ENCODE assay signal across 10 cellular contexts in the genomic region with DNA sequence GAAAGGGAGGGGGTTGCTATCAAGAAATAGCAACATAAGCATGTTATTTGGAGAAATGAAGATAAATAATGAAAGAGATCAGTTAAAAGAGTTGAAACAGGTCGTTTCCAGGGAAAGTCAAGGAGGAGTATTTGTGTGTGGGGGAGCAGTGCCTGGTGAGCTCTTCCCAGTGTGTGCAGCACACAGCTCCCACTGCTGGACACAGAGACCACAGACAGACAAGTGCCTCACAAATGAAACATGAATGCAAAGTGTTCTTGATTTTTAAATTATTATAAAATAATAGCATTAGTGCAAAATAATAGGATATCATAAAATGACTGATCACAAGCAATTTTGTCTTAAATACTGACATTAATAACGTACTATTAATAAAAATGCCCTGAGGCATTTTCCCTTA. TPM values are rescaled to one million over a fixed set of nuclear protein-coding genes. Genes with fewer than 3 reads are reported as not detected.
A peak's percentile ranks its signal among the peaks of the same experiment; 100 is the strongest.
DNase-seq lines count a peak whose midpoint lies in the region; ATAC-seq, FAIRE-seq and TF ChIP-seq lines count a peak whose summit lies in the region.
"Had no signal": no experiment of that assay in that cellular context is flagged by ENCODE, and none has a peak within 500 bp of the region (broad histone marks: within the 10 kb centered on the region; RNA-seq: fewer than 3 reads in every experiment).

No MANE protein-coding gene starts in this region.

- no peaks in the 10 kb centered on the region for H3K27me3 ChIP-seq in bronchial epithelial cell (ENCODE audit: control insufficient read depth, insufficient read depth, low read length)
- H3K27me3 ChIP-seq in lower lobe of right lung (ENCODE audit: low read depth), result no peaks in the 10 kb centered on the region

- TF ChIP-seq CTCF in bronchial epithelial cell (IDR thresholded peaks at IDR 0.05; ENCODE audit: insufficient read depth, low read length, severe bottlenecking) (peak; percentile 32), lower lobe of right lung (IDR thresholded peaks at IDR 0.05) (peak; percentile 18)

- DNase-seq in Ammon's horn (ENCODE audit: low spot score) (peak; percentile 47), LHCN-M2 (ENCODE audit: low read depth) (peak; percentile 51), bronchial epithelial cell (ENCODE audit: low read depth) (peak; percentile 22), lower lobe of right lung (no peak), ureter (ENCODE audit: low spot score) (no peak)
- no peak for DNase-seq in activated CD4-positive, alpha-beta T cell treated with anti-CD3 and anti-CD28 coated beads for 1 hour
- DNase-seq: left cardiac atrium had no signal

- H3K4me1 ChIP-seq in lower lobe of right lung, result no peaks in the 10 kb centered on the region

- intact Hi-C loops in lower lobe of right lung (cut with DNase I), result no loop called here

- H3K36me3 ChIP-seq in bronchial epithelial cell (ENCODE audit: control insufficient read depth, insufficient read depth, low read length) (no peaks in the 10 kb centered on the region), lower lobe of right lung (peaks cover 46% of the 10 kb centered on the region)

- no peak for FAIRE-seq in bronchial epithelial cell (lab: Jason Lieb, UNC)

- H3K9me3 ChIP-seq in lower lobe of right lung, result no peaks in the 10 kb centered on the region

- no peak overlapping the region for H3K27ac ChIP-seq in lower lobe of right lung
- H3K27ac ChIP-seq: coronary artery had no signal

- ATAC-seq in lower lobe of right lung (no peak), GM18873 (IDR thresholded peaks at IDR 0.05; ENCODE audit: low FRiP score, unreplicated experiment) (no peak), GM21367 (IDR thresholded peaks at IDR 0.05; ENCODE audit: unreplicated experiment) (no peak)

- H3K4me3 ChIP-seq in bronchial epithelial cell (ENCODE audit: low read depth, low read length) (no peak overlapping the region), lower lobe of right lung (no peak overlapping the region)
- H3K4me3 ChIP-seq: coronary artery had no signal

RNA-seq across cellular contexts. Expression of a gene that starts 40.8 kb away (rescaled TPM):
- total RNA-seq in LHCN-M2 (2014; rRNA removed) (16.6 and 20.4 TPM in 2 replicates), bronchial epithelial cell (4.4 and 10.0 TPM in 2 replicates), lower lobe of right lung (110 TPM), ureter (65.4 TPM)
- 1.2 TPM for polyA plus RNA-seq in LHCN-M2 (2012)

Comparison
In these comparisons a context has a peak if more than half of its experiments do, and no peak if none do; other contexts are left out.
1. DNase-seq: peak in Ammon's horn (single experiment), LHCN-M2 (single experiment) and bronchial epithelial cell (single experiment); none in lower lobe of right lung (single experiment), activated CD4-positive, alpha-beta T cell treated with anti-CD3 and anti-CD28 coated beads for 1 hour (single experiment) and ureter (single experiment).